In the genomic region with DNA sequence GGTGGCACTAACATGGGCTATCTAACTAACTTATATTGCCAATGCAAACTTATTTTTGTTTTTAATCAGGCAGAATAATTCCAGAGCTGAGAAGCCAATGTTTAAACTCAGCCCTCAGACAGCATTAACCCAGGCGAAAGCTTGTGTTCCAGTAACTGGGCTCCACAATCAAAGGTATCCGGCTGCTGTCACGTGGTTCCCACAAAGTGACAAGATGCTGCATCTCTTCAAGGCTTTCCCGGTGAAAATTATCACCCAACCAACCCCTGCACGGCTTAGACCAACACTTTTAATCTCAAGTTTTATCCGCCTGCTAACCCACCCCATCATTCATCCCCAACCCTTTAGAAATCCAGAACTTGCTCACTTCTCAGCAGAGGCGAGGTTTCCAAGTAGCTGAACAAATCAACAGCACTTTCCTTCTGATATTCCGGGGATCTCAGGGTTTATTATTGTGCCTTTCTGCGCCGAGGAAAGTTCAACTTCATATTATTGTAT, we compare ENCODE assay signal across 10 cellular contexts. TPM values are rescaled to one million over a fixed set of nuclear protein-coding genes. Genes with fewer than 3 reads are reported as not detected.
DNase-seq lines count a peak whose midpoint lies in the region; ATAC-seq and TF ChIP-seq lines count a peak whose summit lies in the region.
"Had no signal": no experiment of that assay in that cellular context is flagged by ENCODE, and none has a peak within 500 bp of the region (broad histone marks: within the 10 kb centered on the region; RNA-seq: fewer than 3 reads in every experiment).

No MANE protein-coding gene starts in this region.

- H3K4me3 ChIP-seq in iPS-15b (ENCODE audit: low read depth, low read length) (peak overlapping the region; percentile 59), gastroesophageal sphincter (no peak overlapping the region)

- 15 to 26% methylated on average over 10 of the region's 10 CpGs for WGBS in gastroesophageal sphincter (ENCODE audit: low coverage in 1 of 2), 2 donors

- peaks cover 47% of the 10 kb centered on the region for H3K4me1 Mint-ChIP-seq in T-helper 2 cell treated with Interferon-gamma antibody and Interleukin-4, amounts not matched to agents 5 μg/mL and 100 μg/mL, for 36 hours (ENCODE audit: low read depth)

- H3K27ac Mint-ChIP-seq in T-helper 2 cell treated with Interferon-gamma antibody and Interleukin-4, amounts not matched to agents 5 μg/mL and 100 μg/mL, for 36 hours = peak overlapping the region; percentile 88
- H3K27ac Mint-ChIP-seq: naive B cell had no signal

- peaks cover 25% of the 10 kb centered on the region for H3K27me3 Mint-ChIP-seq in T-helper 2 cell treated with Interferon-gamma antibody and Interleukin-4, amounts not matched to agents 5 μg/mL and 100 μg/mL, for 36 hours (ENCODE audit: low read depth)

- no peak overlapping the region for H3K9ac ChIP-seq in iPS-15b (ENCODE audit: low read depth, low read length)

- DNase-seq in ACHN (peak; percentile 31), G401 (ENCODE audit: low spot score) (peak; percentile 67), hepatic stellate cell (ENCODE audit: low spot score) (no peak)
- DNase-seq in T-helper 2 cell treated with Interferon-gamma antibody and Interleukin-4, amounts not matched to agents 5 μg/mL and 100 μg/mL, for 36 hours (ENCODE audit: low spot score) = peak; percentile 7
- DNase-seq: naive B cell had no signal

- H3K4me1 ChIP-seq in iPS-15b (ENCODE audit: control insufficient read depth, insufficient read depth, low read length) (no peaks in the 10 kb centered on the region), gastroesophageal sphincter (peaks cover 0 to 46% (median 24%) of the 10 kb centered on the region in 3 donors)

- no peak for TF ChIP-seq POLR2A in gastroesophageal sphincter (IDR thresholded peaks at IDR 0.05)

- H3K9me3 Mint-ChIP-seq in T-helper 2 cell treated with Interferon-gamma antibody and Interleukin-4, amounts not matched to agents 5 μg/mL and 100 μg/mL, for 36 hours = no peaks in the 10 kb centered on the region

- peaks cover 8% of the 10 kb centered on the region for H3K36me3 Mint-ChIP-seq in T-helper 2 cell treated with Interferon-gamma antibody and Interleukin-4, amounts not matched to agents 5 μg/mL and 100 μg/mL, for 36 hours (ENCODE audit: low read depth)
- H3K36me3 Mint-ChIP-seq: naive B cell had no signal

- in situ Hi-C loops in ACHN (cut with HindIII; ENCODE audit: low pct_ligation_motif_present, low pct_unique_long_range_greater_than_20kb, low sequenced_read_pairs) = no loop called here
- in situ Hi-C loops in G401 (cut with HindIII; ENCODE audit: low sequenced_read_pairs) = no loop called here

- H3K36me3 ChIP-seq in iPS-15b (ENCODE audit: control insufficient read depth, insufficient read depth, low read length) (no peaks in the 10 kb centered on the region), gastroesophageal sphincter (no peaks in the 10 kb centered on the region)

- H3K9me3 ChIP-seq in iPS-15b (ENCODE audit: control insufficient read depth, insufficient read depth, low read length) = no peaks in the 10 kb centered on the region
- H3K9me3 ChIP-seq in gastroesophageal sphincter = no peaks in the 10 kb centered on the region

- no peak overlapping the region for H3K27ac ChIP-seq in gastroesophageal sphincter
- H3K27ac ChIP-seq: HL-60 had no signal

- H3K27me3 ChIP-seq in iPS-15b (ENCODE audit: control insufficient read depth, insufficient read depth, low read length) (peaks cover 36% of the 10 kb centered on the region), gastroesophageal sphincter (peaks cover 68% of the 10 kb centered on the region)

- no peak for ATAC-seq in HG03159 (IDR thresholded peaks at IDR 0.05; ENCODE audit: unreplicated experiment)
- no peak for ATAC-seq in HG02938 (IDR thresholded peaks at IDR 0.05; ENCODE audit: unreplicated experiment)
- no peak for ATAC-seq in gastroesophageal sphincter

- no peak for TF ChIP-seq CTCF in gastroesophageal sphincter (IDR thresholded peaks at IDR 0.05)

- H3K4me3 Mint-ChIP-seq in T-helper 2 cell treated with Interferon-gamma antibody and Interleukin-4, amounts not matched to agents 5 μg/mL and 100 μg/mL, for 36 hours = peak overlapping the region; percentile 89

- TF ChIP-seq EP300 in gastroesophageal sphincter (IDR thresholded peaks at IDR 0.05) = no peak

RNA-seq across cellular contexts. Expression of a gene that starts 58.7 kb away (rescaled TPM):
- not detected in 2 replicates for total RNA-seq in G401 (2014; rRNA removed; shearing (Covaris generic))
- not detected for total RNA-seq in gastroesophageal sphincter

RNA-seq across cellular contexts. Expression of a gene that starts 59.1 kb away (rescaled TPM):
- total RNA-seq in G401 (2014; rRNA removed; shearing (Covaris generic)) = 0.49 TPM in 1 of 2 replicates, not detected in the other
- 10 to 100 TPM; 25.2 to 83.3 (median 47.8) TPM for total RNA-seq in gastroesophageal sphincter

Comparison
In these comparisons a context has a peak if more than half of its experiments do, and no peak if none do; other contexts are left out.
1. RNA of a gene that starts 59.1 kb away (total RNA-seq): 25.2 to 83.3 TPM in gastroesophageal sphincter; 0.49 TPM in G401; every median in the first group is over 10 times any median in the second.